9 cellular contexts compared by ENCODE assay signal in the genomic region with DNA sequence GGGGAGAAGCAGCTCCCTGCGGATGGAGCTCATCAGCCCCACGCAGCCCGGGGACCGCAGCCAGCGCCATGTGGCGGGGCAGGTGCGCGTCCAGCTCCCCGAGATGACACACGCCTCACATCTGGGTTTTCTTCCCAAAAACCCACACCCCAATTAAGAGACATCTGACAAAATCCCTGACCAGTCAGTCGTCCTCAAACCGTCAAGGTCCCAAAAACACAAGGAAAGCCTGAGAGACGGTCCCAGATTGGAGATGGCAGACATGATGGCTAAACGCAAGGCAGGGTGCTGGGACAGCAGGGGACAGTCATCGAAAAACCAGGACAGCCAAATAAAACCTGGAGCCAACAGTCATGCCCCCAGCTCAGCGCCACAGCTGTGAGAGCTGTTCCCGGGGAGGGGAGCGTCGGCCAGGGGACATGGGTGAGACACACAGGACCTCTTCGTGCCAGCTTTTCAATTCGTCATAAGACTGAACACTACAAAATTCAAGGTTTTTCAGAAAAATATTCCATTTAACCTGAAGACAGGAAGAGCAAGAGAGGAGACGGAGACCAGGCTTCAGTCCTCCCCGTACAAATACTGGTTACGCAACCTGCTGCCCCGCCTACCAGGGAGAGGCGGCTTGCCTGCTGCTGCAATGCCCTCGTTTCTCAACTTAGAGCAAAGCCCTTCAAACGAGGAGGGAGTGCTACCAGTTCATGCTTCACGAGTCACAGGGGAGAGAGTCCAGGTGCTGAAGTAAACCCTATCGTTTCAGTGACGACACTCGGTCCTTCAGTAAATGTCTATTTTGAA. TPM values are rescaled to one million over a fixed set of nuclear protein-coding genes. Genes with fewer than 3 reads are reported as not detected.
A peak's percentile ranks its signal among the peaks of the same experiment; 100 is the strongest.
DNase-seq lines count a peak whose midpoint lies in the region; ATAC-seq and TF ChIP-seq lines count a peak whose summit lies in the region.
"Had no signal": no experiment of that assay in that cellular context is flagged by ENCODE, and none has a peak within 500 bp of the region (broad histone marks: within the 10 kb centered on the region; RNA-seq: fewer than 3 reads in every experiment).

No MANE protein-coding gene starts in this region.

- no peak overlapping the region for H2AK5ac ChIP-seq in mesendoderm (ENCODE audit: low read length)

- peak overlapping the region; percentile 57 for H3K27ac Mint-ChIP-seq in endothelial cell (ENCODE audit: unreplicated experiment)

- peak overlapping the region; percentile 15 for H3K56ac ChIP-seq in mesendoderm (ENCODE audit: low read length)

- TF ChIP-seq CTCF in C4-2B (conservative IDR thresholded peaks at IDR 0.05): no peak
- TF ChIP-seq CTCF in endothelial cell (IDR thresholded peaks at IDR 0.05; ENCODE audit: unreplicated experiment): no peak

- peak; percentile 78 for DNase-seq in NCI-H226
- DNase-seq in endothelial cell (ENCODE audit: low spot score): no peak
- DNase-seq in mesendoderm: peak; percentile 69
- no peak for DNase-seq in DMS 273 treated with DMSO at 0.1 percent for 48 hours (lab: John Stamatoyannopoulos, UW)
- DNase-seq in NCI-H1930 (lab: John Stamatoyannopoulos, UW): no peak

- H3K18ac ChIP-seq in mesendoderm (ENCODE audit: low read length): no peak overlapping the region

- no peaks in the 10 kb centered on the region for H3K9me3 Mint-ChIP-seq in endothelial cell (ENCODE audit: unreplicated experiment)

- H3K27me3 ChIP-seq in mesendoderm (ENCODE audit: insufficient read depth, low read length, poor library complexity): no peaks in the 10 kb centered on the region

- H3K4ac ChIP-seq in mesendoderm (ENCODE audit: low read depth, low read length): no peak overlapping the region

- no peaks in the 10 kb centered on the region for H3K4me1 ChIP-seq in mesendoderm (ENCODE audit: control insufficient read depth, low read depth, low read length)

- H3K36me3 Mint-ChIP-seq in endothelial cell (ENCODE audit: low read depth, unreplicated experiment): no peaks in the 10 kb centered on the region

- H2BK15ac ChIP-seq in mesendoderm (replicated peaks; ENCODE audit: low read depth): no peak overlapping the region

- no peak overlapping the region for H4K5ac ChIP-seq in mesendoderm (ENCODE audit: low read length)

- no peaks in the 10 kb centered on the region for H3K36me3 ChIP-seq in mesendoderm (ENCODE audit: control insufficient read depth, insufficient read depth, low read length)

- no peak overlapping the region for H2BK5ac ChIP-seq in mesendoderm (ENCODE audit: low read length)

- no peak overlapping the region for H3K4me3 ChIP-seq in mesendoderm (ENCODE audit: low read length)
- H3K4me3 ChIP-seq: GM12878 had no signal

- H3K4me1 Mint-ChIP-seq in endothelial cell (ENCODE audit: unreplicated experiment): peaks cover 53% of the 10 kb centered on the region

- H3K9ac ChIP-seq in mesendoderm (ENCODE audit: low read length): no peak overlapping the region

- H3K27me3 Mint-ChIP-seq in endothelial cell (ENCODE audit: unreplicated experiment): peaks cover 9% of the 10 kb centered on the region

- peaks cover 30% of the 10 kb centered on the region for H3K79me1 ChIP-seq in mesendoderm (ENCODE audit: low read length)

- no peak overlapping the region for H3K4me2 ChIP-seq in mesendoderm (ENCODE audit: low read length)

- H2BK120ac ChIP-seq in mesendoderm (ENCODE audit: low read depth, low read length): no peak overlapping the region

- no peak overlapping the region for H3K23ac ChIP-seq in mesendoderm (ENCODE audit: low read length)

- H4K8ac ChIP-seq in mesendoderm (ENCODE audit: low read depth, low read length): no peak overlapping the region

- ATAC-seq in HG03520 (IDR thresholded peaks at IDR 0.05; ENCODE audit: unreplicated experiment) (no peak), GM19455 (IDR thresholded peaks at IDR 0.05; ENCODE audit: unreplicated experiment) (no peak)
- ATAC-seq: GM12878 had no signal

- H3K4me3 Mint-ChIP-seq in endothelial cell (ENCODE audit: unreplicated experiment): no peak overlapping the region

- H3K79me2 ChIP-seq in mesendoderm (ENCODE audit: control insufficient read depth, insufficient read depth, low read length): peaks cover 30% of the 10 kb centered on the region

- no CpG with 5 or more reads among the region's 32 CpGs for WGBS in mesendoderm (ENCODE audit: extremely low coverage, insufficient coverage, low lambda C conversion rate)

- H3K27ac ChIP-seq in C4-2B: peak overlapping the region; percentile 13; the same call in 1 of the 2 replicates
- H3K27ac ChIP-seq in mesendoderm (ENCODE audit: low read depth, low read length): no peak overlapping the region

RNA-seq across cellular contexts. Expression of a gene that starts 10.5 kb away (rescaled TPM):
- 65.3 TPM for total RNA-seq in endothelial cell (ENCODE audit: unreplicated experiment)
- 11.2 TPM for polyA plus RNA-seq in mesendoderm (2013, experiment 1 of 2)
- polyA plus RNA-seq in mesendoderm (2013, experiment 2 of 2): 10.9 TPM

Comparison
In these comparisons a context has a peak if more than half of its experiments do, and no peak if none do; other contexts are left out.
1. DNase-seq: peak in NCI-H226 (single experiment) and mesendoderm (single experiment); none in endothelial cell (single experiment), DMS 273 treated with DMSO at 0.1 percent for 48 hours (single experiment) and NCI-H1930 (0 of 2).